Comparison of ENCODE assay signal across 8 cellular contexts in the genomic region with DNA sequence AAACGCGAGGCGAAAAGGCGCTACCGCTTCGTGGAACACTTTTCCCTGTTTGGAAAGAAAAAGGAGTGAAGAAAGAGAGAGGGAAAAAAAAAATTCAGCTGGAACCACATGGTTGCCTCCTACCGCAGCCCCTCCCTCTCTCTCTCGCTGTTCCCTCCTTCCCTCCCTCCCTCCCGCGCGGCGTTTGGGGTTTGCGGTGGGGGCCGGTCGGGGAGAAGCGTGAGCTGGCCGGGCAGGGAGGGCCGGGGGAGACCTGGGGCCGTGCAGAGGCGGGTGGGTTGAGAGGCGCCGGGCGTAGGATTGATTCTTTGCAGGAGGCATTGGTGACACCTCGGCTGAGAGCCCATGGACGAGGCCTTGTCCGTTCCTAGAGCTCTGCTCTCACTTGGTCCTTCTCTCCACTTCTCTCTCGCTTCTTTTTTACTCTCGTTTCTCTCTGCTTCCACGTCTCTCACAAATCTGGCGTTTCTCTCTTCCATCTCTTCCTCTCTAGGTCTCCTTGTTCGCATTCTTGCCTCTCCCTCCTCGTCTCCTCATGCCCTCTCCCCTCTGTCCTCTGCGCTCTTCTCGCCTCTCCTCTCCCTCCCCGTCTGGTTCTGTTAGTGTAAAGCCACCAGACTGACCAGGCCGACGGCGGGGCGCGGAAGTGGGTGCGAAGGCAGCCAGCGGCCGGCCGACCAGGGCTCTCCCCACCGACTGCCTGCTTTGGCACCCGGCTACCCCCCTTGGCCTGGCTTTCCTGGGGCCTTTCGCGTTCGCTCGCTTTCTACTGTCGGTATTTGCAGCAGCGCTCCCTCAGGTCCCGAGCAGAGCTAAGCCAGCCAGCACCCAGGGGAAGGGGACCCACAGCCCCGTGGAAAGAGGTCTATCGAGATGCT. TPM values are rescaled to one million over a fixed set of nuclear protein-coding genes. Genes with fewer than 3 reads are reported as not detected.
DNase-seq lines count a peak whose midpoint lies in the region; ATAC-seq, FAIRE-seq and TF ChIP-seq lines count a peak whose summit lies in the region.

A gene with protein sequence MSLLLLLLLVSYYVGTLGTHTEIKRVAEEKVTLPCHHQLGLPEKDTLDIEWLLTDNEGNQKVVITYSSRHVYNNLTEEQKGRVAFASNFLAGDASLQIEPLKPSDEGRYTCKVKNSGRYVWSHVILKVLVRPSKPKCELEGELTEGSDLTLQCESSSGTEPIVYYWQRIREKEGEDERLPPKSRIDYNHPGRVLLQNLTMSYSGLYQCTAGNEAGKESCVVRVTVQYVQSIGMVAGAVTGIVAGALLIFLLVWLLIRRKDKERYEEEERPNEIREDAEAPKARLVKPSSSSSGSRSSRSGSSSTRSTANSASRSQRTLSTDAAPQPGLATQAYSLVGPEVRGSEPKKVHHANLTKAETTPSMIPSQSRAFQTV (minus strand): TSS at position 67 of the 878 bp plus-strand sequence. CDS start 308 bp downstream, outside the sequence.

- no peaks in the 10 kb centered on the region for H3K9me3 ChIP-seq in pancreas

- TF ChIP-seq CTCF in pancreas (IDR thresholded peaks at IDR 0.05): no peak

- no peaks in the 10 kb centered on the region for H3K27me3 ChIP-seq in pancreas

- H3K36me3 Mint-ChIP-seq in activated T-cell treated with anti-CD3 and anti-CD28 coated beads, Interleukin-2, amount 50 U/mL, for 72 hours (ENCODE audit: insufficient read depth in 2 of 2): peaks cover 0 to 2% of the 10 kb centered on the region in 2 donors

- intact Hi-C loops in Right ventricle myocardium superior (cut with DNase I): no loop called here
- intact Hi-C loops in pancreas (cut with DNase I): no loop called here

- peaks cover 30% of the 10 kb centered on the region for H3K4me1 Mint-ChIP-seq in activated T-cell treated with anti-CD3 and anti-CD28 coated beads, Interleukin-2, amount 50 U/mL, for 72 hours (ENCODE audit: low read depth)

- H3K36me3 ChIP-seq in pancreas: no peaks in the 10 kb centered on the region

- peaks cover 84% of the 10 kb centered on the region for H3K27me3 Mint-ChIP-seq in activated T-cell treated with anti-CD3 and anti-CD28 coated beads, Interleukin-2, amount 50 U/mL, for 72 hours (ENCODE audit: low read depth)

- no peaks in the 10 kb centered on the region for H3K9me3 Mint-ChIP-seq in activated T-cell treated with anti-CD3 and anti-CD28 coated beads, Interleukin-2, amount 50 U/mL, for 72 hours

- peak; percentile 50 to 60 for ATAC-seq in activated T-cell treated with anti-CD3 and anti-CD28 coated beads, Interleukin-2, amount 50 U/mL, for 72 hours (replicated peaks in 1 of 2)
- ATAC-seq in Right ventricle myocardium superior (ENCODE audit: poor library complexity): peak; percentile 75
- ATAC-seq in pancreas: peak; percentile 46 to 79 (median 74)
- no peak for ATAC-seq in GM21786 (IDR thresholded peaks at IDR 0.05; ENCODE audit: unreplicated experiment)

- no peak within 1 kb of the TSS for H3K27ac Mint-ChIP-seq in activated T-cell treated with anti-CD3 and anti-CD28 coated beads, Interleukin-2, amount 50 U/mL, for 72 hours

- H3K4me1 ChIP-seq in pancreas: no peaks in the 10 kb centered on the region

- peak; percentile 14 for DNase-seq in activated naive CD4-positive, alpha-beta T cell treated with Interleukin-2 at 50 U/mL for 16 hours
- DNase-seq in activated naive CD4-positive, alpha-beta T cell treated with anti-CD3 and anti-CD28 coated beads, Interleukin-2, amount 50 U/mL, for 16 hours: no peak
- DNase-seq in activated T-cell treated with anti-CD3 and anti-CD28 coated beads, Interleukin-2, amount 50 U/mL, for 72 hours: peak; percentile 17 to 22
- DNase-seq in Right ventricle myocardium superior: peak; percentile 61
- peak in 4 of 6 donors; percentile 23 to 63 (median 46) for DNase-seq in pancreas
- DNase-seq in HT-29 (ENCODE audit: low spot score): no peak
- no peak for DNase-seq in GM19239 (ENCODE audit: insufficient read length, low spot score)

- FAIRE-seq in pancreas (lab: Jason Lieb, UNC): no peak
- no peak for FAIRE-seq in GM19239 (lab: Jason Lieb, UNC)

- H3K27ac ChIP-seq in pancreas: no peak within 1 kb of the TSS

- H3K4me3 ChIP-seq in pancreas: peak within 1 kb of the TSS; percentile 3 to 35 (median 29)

- 25 to 31% methylated on average over 45 to 55 of the region's 55 CpGs for WGBS in pancreas, 2 donors

- peak within 1 kb of the TSS; percentile 69 to 77 for H3K4me3 Mint-ChIP-seq in activated T-cell treated with anti-CD3 and anti-CD28 coated beads, Interleukin-2, amount 50 U/mL, for 72 hours

RNA-seq across cellular contexts. Expression of the gene that starts here (rescaled TPM):
- under 1 TPM; 0.17 to 0.19 TPM for total RNA-seq in activated T-cell treated with anti-CD3 and anti-CD28 coated beads, Interleukin-2, amount 50 U/mL, for 72 hours
- 6.0 TPM for total RNA-seq in Right ventricle myocardium superior
- 1 to 10 TPM in 3 of 6 donors, under 1 TPM in 3; 0.46 to 5.5 (median 2.3) TPM for total RNA-seq in pancreas
- 1 to 10 TPM in 1 of 2 donors, under 1 TPM in 1; 0.61 to 1.1 TPM for polyA plus RNA-seq in pancreas
- total RNA-seq in HT-29 (2014; rRNA removed; shearing (Covaris generic)): not detected in 2 replicates

Comparison
In these comparisons a context has a peak if more than half of its experiments do, and no peak if none do; other contexts are left out.
1. DNase-seq: peak in activated naive CD4-positive, alpha-beta T cell treated with Interleukin-2 at 50 U/mL for 16 hours (single experiment), Right ventricle myocardium superior (single experiment) and pancreas (4 of 6); none in activated naive CD4-positive, alpha-beta T cell treated with anti-CD3 and anti-CD28 coated beads, Interleukin-2, amount 50 U/mL, for 16 hours (single experiment), HT-29 (single experiment) and GM19239 (single experiment).
2. Peak in DNase-seq and ATAC-seq in activated T-cell treated with anti-CD3 and anti-CD28 coated beads, Interleukin-2, amount 50 U/mL, for 72 hours; RNA of the gene not detected or under 1 TPM.